8 cellular contexts compared by ENCODE assay signal in the genomic region with DNA sequence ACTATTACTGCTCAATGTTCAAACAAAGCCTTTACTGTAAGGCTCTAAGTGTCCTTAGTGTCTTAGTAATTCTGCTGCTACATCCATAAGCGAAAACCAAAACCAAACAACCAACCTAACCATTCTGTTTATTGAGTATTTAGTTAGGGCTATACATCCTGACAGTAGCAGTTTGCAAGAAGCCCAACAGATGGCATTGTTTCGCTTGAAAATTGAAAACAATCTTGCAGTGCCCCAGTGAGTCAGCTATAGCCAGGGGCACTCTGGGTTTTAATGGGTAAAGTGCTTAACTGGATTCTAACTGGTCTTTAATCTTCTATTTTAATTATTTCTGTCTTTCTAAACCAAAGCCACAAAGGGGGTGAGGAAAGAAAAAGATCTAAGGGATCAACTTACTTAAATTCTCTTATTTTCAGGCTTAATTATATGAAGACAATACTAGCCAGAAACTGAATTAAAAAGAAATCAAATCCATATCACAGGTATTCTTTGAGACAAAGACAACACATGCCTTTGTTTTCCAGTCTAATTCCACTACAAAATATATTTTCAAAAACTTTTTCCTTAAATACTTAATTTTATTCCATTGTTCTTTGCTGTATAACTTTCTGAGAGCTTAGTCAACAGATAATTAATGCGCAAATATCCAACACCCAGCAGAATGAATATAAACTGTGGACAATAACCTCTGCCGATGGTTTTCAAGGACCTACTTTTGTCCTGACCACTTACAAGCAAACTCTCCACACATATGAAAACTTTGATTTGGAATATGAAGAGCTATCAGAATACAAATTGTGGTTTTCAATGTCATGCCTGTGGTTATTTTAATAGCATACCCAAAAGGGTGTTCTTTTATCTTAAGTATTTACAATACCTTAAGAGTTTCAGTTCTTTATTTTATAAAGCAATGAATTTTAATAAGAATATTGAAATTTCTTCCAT. TPM values are rescaled to one million over a fixed set of nuclear protein-coding genes. Genes with fewer than 3 reads are reported as not detected.
DNase-seq lines count a peak whose midpoint lies in the region; FAIRE-seq and TF ChIP-seq lines count a peak whose summit lies in the region.

No MANE protein-coding gene starts in this region.

- peaks cover 8% of the 10 kb centered on the region for H3K4me1 Mint-ChIP-seq in nephron progenitor cell

- H3K27me3 ChIP-seq in esophagus muscularis mucosa: no peaks in the 10 kb centered on the region
- no peaks in the 10 kb centered on the region for H3K27me3 ChIP-seq in thyroid gland

- no peak overlapping the region for H3K4me3 Mint-ChIP-seq in nephron progenitor cell

- H3K4me1 ChIP-seq in esophagus muscularis mucosa (peaks cover 37 to 90% (median 76%) of the 10 kb centered on the region in 4 donors), thyroid gland (peaks cover 16 to 33% of the 10 kb centered on the region in 2 donors)

- peaks cover 0 to 13% (median 9%) of the 10 kb centered on the region in 4 donors for H3K36me3 ChIP-seq in esophagus muscularis mucosa
- H3K36me3 ChIP-seq in thyroid gland: no peaks in the 10 kb centered on the region

- peaks cover 39% of the 10 kb centered on the region for H3K36me3 Mint-ChIP-seq in nephron progenitor cell (ENCODE audit: low read depth)

- FAIRE-seq in GM12892 (lab: Jason Lieb, UNC): peak; percentile 93

- no peaks in the 10 kb centered on the region for H3K9me3 Mint-ChIP-seq in nephron progenitor cell

- no peak overlapping the region for H3K4me3 ChIP-seq in esophagus muscularis mucosa
- no peak overlapping the region for H3K4me3 ChIP-seq in thyroid gland (replicated peaks in 1 of 3)

- H3K27ac Mint-ChIP-seq in nephron progenitor cell: no peak overlapping the region

- DNase-seq in GM12892 (ENCODE audit: insufficient read length) (peak; percentile 37), KBM-7 (peak; percentile 80), OCI-M2 (lab: John Stamatoyannopoulos, UW; ENCODE audit: unreplicated experiment) (peak; percentile 20), activated T-cell treated with anti-CD3 and anti-CD28 coated beads for 4 hours (peak; percentile 64), esophagus muscularis mucosa (ENCODE audit: extremely low spot score) (no peak), nephron progenitor cell (peak; percentile 35), thyroid gland (peak; percentile 53 to 54)

- TF ChIP-seq EP300 in esophagus muscularis mucosa (IDR thresholded peaks at IDR 0.05): no peak

- peak; percentile 95 for TF ChIP-seq CTCF in 22Rv1 (IDR thresholded peaks at IDR 0.05)
- TF ChIP-seq CTCF in esophagus muscularis mucosa (IDR thresholded peaks at IDR 0.05): peak; percentile 75 to 81 (median 80)
- TF ChIP-seq CTCF in nephron progenitor cell (IDR thresholded peaks at IDR 0.05): peak; percentile 58
- TF ChIP-seq CTCF in thyroid gland (IDR thresholded peaks at IDR 0.05): peak; percentile 26 to 78 (median 72)

- TF ChIP-seq POLR2A in GM12892 (IDR thresholded peaks at IDR 0.05; ENCODE audit: low read depth, low read length): no peak
- TF ChIP-seq POLR2A in esophagus muscularis mucosa (IDR thresholded peaks at IDR 0.05; ENCODE audit: low read depth): no peak
- TF ChIP-seq POLR2A in thyroid gland (IDR thresholded peaks at IDR 0.05): no peak

- in situ Hi-C loops in KBM-7 (cut with MboI; ENCODE audit: low pct_unique_long_range_greater_than_20kb, low sequenced_read_pairs): no loop called here

- intact Hi-C loops in esophagus muscularis mucosa (cut with DNase I): loop anchor here (5.0 kb wide), 2 partner anchors 93 to 293 kb away; no protein-coding TSS in a partner anchor
- intact Hi-C loops in thyroid gland (cut with DNase I): loop anchor here (10.0 kb wide), 1 partner anchor 291 kb away; no protein-coding TSS in a partner anchor

- 45% methylated on average over 4 of the region's 4 CpGs for WGBS in esophagus muscularis mucosa
- WGBS in thyroid gland, 2 donors: 49 to 50% methylated on average over 4 of the region's 4 CpGs

- H3K9me3 ChIP-seq in esophagus muscularis mucosa (no peaks in the 10 kb centered on the region), thyroid gland (no peaks in the 10 kb centered on the region)

- no peaks in the 10 kb centered on the region for H3K27me3 Mint-ChIP-seq in nephron progenitor cell (ENCODE audit: low read depth, poor library complexity)

- H3K27ac ChIP-seq in 22Rv1 (peak overlapping the region; percentile 22; the same call in 1 of the 2 replicates), esophagus muscularis mucosa (replicated peaks in 1 of 4) (peak overlapping the region; percentile 45 to 55 (median 55)), thyroid gland (peak overlapping the region in 2 of 3 donors; percentile 9 to 55)

RNA-seq across cellular contexts. Expression of gene POGZ, which starts 15.2 kb away (rescaled TPM):
- polyA plus RNA-seq in GM12892 (2012; ENCODE audit: missing spikeins): 44.2 TPM
- total RNA-seq in esophagus muscularis mucosa (10 to 100 TPM; 35.0 to 63.3 (median 49.1) TPM), thyroid gland (100 to 1,000 TPM in 1 of 4 donors, 10 to 100 TPM in 3; 66.0 to 103 (median 88.3) TPM)

RNA-seq across cellular contexts. Expression of gene PSMB4, which starts 44.7 kb away (rescaled TPM):
- 339 TPM for polyA plus RNA-seq in GM12892 (2012; ENCODE audit: missing spikeins)
- total RNA-seq in esophagus muscularis mucosa: 100 to 1,000 TPM; 236 to 284 (median 253) TPM
- total RNA-seq in thyroid gland: 100 to 1,000 TPM; 154 to 283 (median 226) TPM
